1 cellular context compared by ENCODE assay signal in the genomic region with DNA sequence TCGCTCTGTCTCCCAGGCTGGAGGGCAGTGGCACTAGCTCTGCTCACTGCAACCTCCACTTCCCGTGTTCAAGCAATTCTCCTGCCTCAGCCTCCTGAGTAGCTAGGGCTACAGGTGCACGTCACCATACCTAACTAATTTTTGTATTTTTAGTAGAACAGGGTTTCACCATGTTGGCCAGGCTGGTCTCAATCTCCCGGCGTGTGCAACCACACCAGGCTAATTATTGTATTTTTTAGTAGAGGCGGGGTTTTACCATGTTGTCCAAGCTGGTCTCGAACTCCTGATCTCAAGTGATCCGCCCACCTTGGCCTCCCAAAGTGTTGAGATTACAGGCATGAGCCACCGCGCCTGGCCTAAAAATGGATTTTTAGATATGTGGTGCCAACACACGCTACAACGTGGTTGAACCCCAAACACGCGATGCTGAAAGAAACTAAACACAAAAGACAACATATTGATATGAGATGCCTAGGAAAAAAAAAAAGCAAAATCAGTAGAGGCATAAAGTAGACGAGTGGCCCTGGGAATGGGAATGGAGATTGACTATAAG. TPM values are rescaled to one million over a fixed set of nuclear protein-coding genes. Genes with fewer than 3 reads are reported as not detected.
"Had no signal": no experiment of that assay in that cellular context is flagged by ENCODE, and none has a peak within 500 bp of the region (broad histone marks: within the 10 kb centered on the region; RNA-seq: fewer than 3 reads in every experiment).

No MANE protein-coding gene starts in this region.

RNA-seq across cellular contexts. Expression of gene IL21R, which starts 3.6 kb away (rescaled TPM):
- total RNA-seq: cardiac muscle cell had no signal
